Comparison of ENCODE assay signal across 26 cellular contexts in the genomic region with DNA sequence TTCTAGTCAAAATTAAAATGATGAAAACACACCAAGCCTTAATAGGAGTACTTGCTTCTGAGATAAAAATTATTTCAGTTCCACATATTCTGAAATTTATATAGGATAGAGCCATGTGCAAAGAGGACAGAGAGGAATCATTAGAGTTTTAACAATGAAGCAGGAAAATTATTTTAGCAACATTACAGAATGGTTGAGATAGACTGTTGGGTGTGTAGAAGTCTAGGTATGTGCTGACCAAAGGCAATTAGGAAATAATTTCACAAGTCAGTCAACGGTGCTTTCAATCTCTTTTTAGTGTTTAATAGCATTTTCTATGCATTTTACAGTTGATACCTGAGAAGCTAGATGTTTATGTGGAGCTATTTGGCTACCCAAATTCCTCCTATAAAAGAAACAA. TPM values are rescaled to one million over a fixed set of nuclear protein-coding genes. Genes with fewer than 3 reads are reported as not detected.
A peak's percentile ranks its signal among the peaks of the same experiment; 100 is the strongest.
DNase-seq lines count a peak whose midpoint lies in the region; ATAC-seq and TF ChIP-seq lines count a peak whose summit lies in the region.
"Had no signal": no experiment of that assay in that cellular context is flagged by ENCODE, and none has a peak within 500 bp of the region (broad histone marks: within the 10 kb centered on the region; RNA-seq: fewer than 3 reads in every experiment).

No MANE protein-coding gene starts in this region.

- H2AFZ ChIP-seq in SU-DHL-6 (ENCODE audit: low read depth, low read length, severe bottlenecking): no peak overlapping the region

- ATAC-seq in natural killer cell treated with Interleukin-12 subunit alpha and Interleukin-12 subunit beta and Interleukin-15 and Interleukin-18, amount 100 ng/mL, for 72 hours: no peak
- no peak for ATAC-seq in body of pancreas
- ATAC-seq: Panc1, T-cell had no signal

- H3K4me1 Mint-ChIP-seq in activated CD4-positive, alpha-beta memory T cell treated with anti-CD3 and anti-CD28 coated beads, Interleukin-2, amount 10 ng/mL, durations not matched to agents 7 days and 5 days: peaks cover 77% of the 10 kb centered on the region
- peaks cover 64% of the 10 kb centered on the region for H3K4me1 Mint-ChIP-seq in activated CD4-positive, alpha-beta memory T cell treated with anti-CD3 and anti-CD28 coated beads for 36 hours (ENCODE audit: low read depth)
- H3K4me1 Mint-ChIP-seq in natural killer cell treated with Interleukin-12 subunit alpha and Interleukin-12 subunit beta and Interleukin-15 and Interleukin-18, amount 100 ng/mL, for 72 hours (ENCODE audit: low read depth in 2 of 2): peaks cover 47 to 64% of the 10 kb centered on the region in 2 donors

- POLR2A ChIA-PET in activated CD4-positive, alpha-beta memory T cell treated with anti-CD3 and anti-CD28 coated beads, Interleukin-2, amount 10 ng/mL, durations not matched to agents 7 days and 5 days (lab: Charles Lee): interaction anchor here (1.3 to 7.8 kb wide), 7 partner anchors 11 to 134 kb away, joined by 4 to 105 read pairs (median 6); a partner anchor contains a TSS
- POLR2A ChIA-PET in activated CD4-positive, alpha-beta memory T cell treated with anti-CD3 and anti-CD28 coated beads for 36 hours (lab: Charles Lee): interaction anchor here (0.8 to 1.1 kb wide), 2 partner anchors 19 to 25 kb away, joined by 3 to 4 read pairs; a partner anchor contains a TSS
- POLR2A ChIA-PET in HEK293T (lab: Yijun Ruan, JAX): no interaction called here

- TF ChIP-seq CTCF in SU-DHL-6 (IDR thresholded peaks at IDR 0.05; ENCODE audit: insufficient read depth, low read length, poor library complexity, severe bottlenecking) (no peak), body of pancreas (IDR thresholded peaks at IDR 0.05) (no peak)

- H3K4me3 ChIP-seq in SU-DHL-6 (ENCODE audit: insufficient read depth, low read length, poor library complexity, severe bottlenecking): no peak overlapping the region
- no peak overlapping the region for H3K4me3 ChIP-seq in body of pancreas
- H3K4me3 ChIP-seq: ovary, right lobe of liver, suprapubic skin had no signal

- 67 to 91% methylated on average over 1 of the region's 1 CpG for WGBS in body of pancreas, 2 donors

- H3K9ac ChIP-seq in SU-DHL-6 (ENCODE audit: low read length): no peak overlapping the region

- DNase-seq in activated CD4-positive, alpha-beta memory T cell treated with anti-CD3 and anti-CD28 coated beads, Interleukin-2, amount 10 ng/mL, durations not matched to agents 7 days and 5 days: no peak
- no peak for DNase-seq in activated CD4-positive, alpha-beta memory T cell treated with anti-CD3 and anti-CD28 coated beads for 36 hours
- DNase-seq in HEK293T (ENCODE audit: extremely low spot score) (no peak), NCI-H748 (lab: John Stamatoyannopoulos, UW; ENCODE audit: unreplicated experiment) (no peak), NOMO-1 treated with DMSO at 0.1 percent for 48 hours (lab: John Stamatoyannopoulos, UW; ENCODE audit: unreplicated experiment) (no peak), body of pancreas (no peak)
- no peak for DNase-seq in natural killer cell treated with Interleukin-12 subunit alpha and Interleukin-12 subunit beta and Interleukin-15 and Interleukin-18, amount 100 ng/mL, for 72 hours (ENCODE audit: low spot score)
- DNase-seq: activated CD4-positive, alpha-beta T cell treated with anti-CD3 and anti-CD28 coated beads, Interleukin-2, amount 50 U/mL, for 1 hour; activated naive CD4-positive, alpha-beta T cell treated with anti-CD3 and anti-CD28 coated beads, Interleukin-2, amount 10 ng/mL, durations not matched to agents 7 days and 5 days; BE2C; cerebellar nuclear complex; KG1; left cardiac atrium; mesendoderm; naive thymus-derived CD4-positive, alpha-beta T cell; NCI-H1092; NCI-H1930; NCI-H226; NCI-H82; ovary; right lobe of liver; SIG-M5; T-cell had no signal

- H3K79me2 ChIP-seq in SU-DHL-6 (ENCODE audit: insufficient read depth, low read length): peaks cover 98% of the 10 kb centered on the region

- H3K27ac Mint-ChIP-seq in activated CD4-positive, alpha-beta memory T cell treated with anti-CD3 and anti-CD28 coated beads, Interleukin-2, amount 10 ng/mL, durations not matched to agents 7 days and 5 days: peak overlapping the region; percentile 65
- H3K27ac Mint-ChIP-seq in activated CD4-positive, alpha-beta memory T cell treated with anti-CD3 and anti-CD28 coated beads for 36 hours: no peak overlapping the region
- H3K27ac Mint-ChIP-seq in natural killer cell treated with Interleukin-12 subunit alpha and Interleukin-12 subunit beta and Interleukin-15 and Interleukin-18, amount 100 ng/mL, for 72 hours: peak overlapping the region; percentile 15 to 44

- no peak overlapping the region for H3K4me3 Mint-ChIP-seq in activated CD4-positive, alpha-beta memory T cell treated with anti-CD3 and anti-CD28 coated beads, Interleukin-2, amount 10 ng/mL, durations not matched to agents 7 days and 5 days
- no peak overlapping the region for H3K4me3 Mint-ChIP-seq in activated CD4-positive, alpha-beta memory T cell treated with anti-CD3 and anti-CD28 coated beads for 36 hours
- no peak overlapping the region for H3K4me3 Mint-ChIP-seq in natural killer cell treated with Interleukin-12 subunit alpha and Interleukin-12 subunit beta and Interleukin-15 and Interleukin-18, amount 100 ng/mL, for 72 hours
- H3K4me3 Mint-ChIP-seq: activated naive CD4-positive, alpha-beta T cell treated with anti-CD3 and anti-CD28 coated beads, Interleukin-2, amount 10 ng/mL, durations not matched to agents 7 days and 5 days had no signal

- intact Hi-C loops in activated CD4-positive, alpha-beta memory T cell treated with anti-CD3 and anti-CD28 coated beads for 36 hours (cut with micrococcal nuclease): no loop called here
- intact Hi-C loops in body of pancreas (cut with DNase I): no loop called here

- TF ChIP-seq POLR2A in body of pancreas (IDR thresholded peaks at IDR 0.05): no peak

- CTCF ChIA-PET in activated CD4-positive, alpha-beta memory T cell treated with anti-CD3 and anti-CD28 coated beads, Interleukin-2, amount 10 ng/mL, durations not matched to agents 7 days and 5 days (lab: Charles Lee): interaction anchor here (1.0 to 5.5 kb wide), 2 partner anchors 133 to 148 kb away, joined by 3 to 37 read pairs; no protein-coding TSS in a partner anchor
- CTCF ChIA-PET in activated CD4-positive, alpha-beta memory T cell treated with anti-CD3 and anti-CD28 coated beads for 36 hours (lab: Charles Lee): interaction anchor here (0.7 to 2.2 kb wide), 2 partner anchors 23 to 134 kb away, joined by 3 to 8 read pairs; no protein-coding TSS in a partner anchor
- CTCF ChIA-PET in HEK293T (lab: Yijun Ruan, JAX): no interaction called here

- H3K9me3 ChIP-seq in SU-DHL-6 (ENCODE audit: insufficient read depth, low read length): no peaks in the 10 kb centered on the region
- H3K9me3 ChIP-seq in body of pancreas: no peaks in the 10 kb centered on the region
- H3K9me3 ChIP-seq: BE2C, ovary, right lobe of liver, suprapubic skin had no signal

- H3K36me3 ChIP-seq in SU-DHL-6 (ENCODE audit: low read length) (no peaks in the 10 kb centered on the region), body of pancreas (replicated peaks in 1 of 2; ENCODE audit: insufficient read depth in 1 of 2, low read depth in 2 of 2) (no peaks in the 10 kb centered on the region)
- H3K36me3 ChIP-seq: BE2C, ovary, right lobe of liver had no signal

- H3K27ac ChIP-seq in SU-DHL-6 (ENCODE audit: low read depth, low read length): no peak overlapping the region
- no peak overlapping the region for H3K27ac ChIP-seq in body of pancreas
- H3K27ac ChIP-seq: ovary, right lobe of liver, suprapubic skin had no signal

- peaks cover 6% of the 10 kb centered on the region for H3K4me1 ChIP-seq in body of pancreas

- H3K27me3 ChIP-seq in SU-DHL-6 (ENCODE audit: low read length): no peaks in the 10 kb centered on the region
- H3K27me3 ChIP-seq in body of pancreas: no peaks in the 10 kb centered on the region
- H3K27me3 ChIP-seq: BE2C, ovary, right lobe of liver, suprapubic skin had no signal

- no peaks in the 10 kb centered on the region for H3K9me2 ChIP-seq in SU-DHL-6 (replicated peaks; ENCODE audit: insufficient read depth, low read length)

- H4K20me1 ChIP-seq in SU-DHL-6 (ENCODE audit: low read depth, low read length): no peaks in the 10 kb centered on the region

- peaks cover 73% of the 10 kb centered on the region for H3K36me3 Mint-ChIP-seq in activated CD4-positive, alpha-beta memory T cell treated with anti-CD3 and anti-CD28 coated beads, Interleukin-2, amount 10 ng/mL, durations not matched to agents 7 days and 5 days (ENCODE audit: low read depth)
- peaks cover 15% of the 10 kb centered on the region for H3K36me3 Mint-ChIP-seq in activated CD4-positive, alpha-beta memory T cell treated with anti-CD3 and anti-CD28 coated beads for 36 hours
- no peaks in the 10 kb centered on the region for H3K36me3 Mint-ChIP-seq in natural killer cell treated with Interleukin-12 subunit alpha and Interleukin-12 subunit beta and Interleukin-15 and Interleukin-18, amount 100 ng/mL, for 72 hours

- peak overlapping the region; percentile 11 for H3K4me2 ChIP-seq in SU-DHL-6 (ENCODE audit: low read depth, low read length, poor library complexity, severe bottlenecking)

- no peaks in the 10 kb centered on the region for H3K9me3 Mint-ChIP-seq in activated CD4-positive, alpha-beta memory T cell treated with anti-CD3 and anti-CD28 coated beads, Interleukin-2, amount 10 ng/mL, durations not matched to agents 7 days and 5 days
- H3K9me3 Mint-ChIP-seq in activated CD4-positive, alpha-beta memory T cell treated with anti-CD3 and anti-CD28 coated beads for 36 hours: peaks cover 3% of the 10 kb centered on the region
- no peaks in the 10 kb centered on the region for H3K9me3 Mint-ChIP-seq in natural killer cell treated with Interleukin-12 subunit alpha and Interleukin-12 subunit beta and Interleukin-15 and Interleukin-18, amount 100 ng/mL, for 72 hours
- H3K9me3 Mint-ChIP-seq: activated naive CD4-positive, alpha-beta T cell treated with anti-CD3 and anti-CD28 coated beads, Interleukin-2, amount 10 ng/mL, durations not matched to agents 7 days and 5 days; T-cell had no signal

- H3K27me3 Mint-ChIP-seq in activated CD4-positive, alpha-beta memory T cell treated with anti-CD3 and anti-CD28 coated beads, Interleukin-2, amount 10 ng/mL, durations not matched to agents 7 days and 5 days: no peaks in the 10 kb centered on the region
- no peaks in the 10 kb centered on the region for H3K27me3 Mint-ChIP-seq in activated CD4-positive, alpha-beta memory T cell treated with anti-CD3 and anti-CD28 coated beads for 36 hours
- no peaks in the 10 kb centered on the region for H3K27me3 Mint-ChIP-seq in natural killer cell treated with Interleukin-12 subunit alpha and Interleukin-12 subunit beta and Interleukin-15 and Interleukin-18, amount 100 ng/mL, for 72 hours
- H3K27me3 Mint-ChIP-seq: activated naive CD4-positive, alpha-beta T cell treated with anti-CD3 and anti-CD28 coated beads, Interleukin-2, amount 10 ng/mL, durations not matched to agents 7 days and 5 days; naive thymus-derived CD4-positive, alpha-beta T cell; T-cell had no signal

- no peaks in the 10 kb centered on the region for H3F3A ChIP-seq in SU-DHL-6 (ENCODE audit: insufficient read depth)

RNA-seq across cellular contexts. Expression of a gene that starts 25.2 kb away (rescaled TPM):
- total RNA-seq in activated CD4-positive, alpha-beta memory T cell treated with anti-CD3 and anti-CD28 coated beads, Interleukin-2, amount 10 ng/mL, durations not matched to agents 7 days and 5 days: 100 to 1,000 TPM; 229 to 254 TPM
- total RNA-seq in activated CD4-positive, alpha-beta memory T cell treated with anti-CD3 and anti-CD28 coated beads for 36 hours: 10 to 100 TPM; 34.4 to 41.2 TPM
- 10 to 100 TPM; 57.9 to 67.1 TPM for total RNA-seq in natural killer cell treated with Interleukin-12 subunit alpha and Interleukin-12 subunit beta and Interleukin-15 and Interleukin-18, amount 100 ng/mL, for 72 hours
- 10 to 100 TPM; 13.7 to 67.6 TPM for total RNA-seq in body of pancreas
